In genomic region chr16:63005356-63005755, GRCh38 we compare ENCODE assay signal across 21 cellular contexts.
"Had no signal": no experiment of that assay in that cellular context is flagged by ENCODE, and none has a peak within 500 bp of the region (broad histone marks: within the 10 kb centered on the region; RNA-seq: fewer than 3 reads in every experiment).

No MANE protein-coding gene starts in this region.

- DNase-seq: activated CD4-positive, alpha-beta T cell treated with anti-CD3 and anti-CD28 coated beads for 1 hour; activated gamma-delta T cell treated with Interleukin-2 at 50 U/mL for 16 hours; activated T-cell treated with anti-CD3 and anti-CD28 coated beads, Interleukin-2, amount 50 U/mL, for 1 hour; anterior cingulate cortex; caudate nucleus; effector CD4-positive, alpha-beta T cell; heart left ventricle; islet precursor cell; left cardiac atrium; pancreas; psoas muscle; spleen; stimulated activated CD4-positive, alpha-beta T cell treated with anti-CD3 and anti-CD28 coated beads, Interleukin-4, amount 100 ng/mL, for 1 hour; stimulated activated naive CD4-positive, alpha-beta T cell treated with Interleukin-2 at 50 U/mL for 16 hours; upper lobe of left lung; WERI-Rb-1 had no signal

- H3K4me1 ChIP-seq: body of pancreas, heart left ventricle, pancreas, psoas muscle, right atrium auricular region, spleen, upper lobe of left lung had no signal

- H3K27ac ChIP-seq: body of pancreas, heart left ventricle, neutrophil, pancreas, psoas muscle, right atrium auricular region, spleen, thoracic aorta, upper lobe of left lung, WERI-Rb-1 had no signal

- H3K4me3 ChIP-seq: body of pancreas, heart left ventricle, pancreas, psoas muscle, right atrium auricular region, spleen, thoracic aorta, upper lobe of left lung had no signal

- ATAC-seq: body of pancreas; left cardiac atrium; natural killer cell treated with Interleukin-12 subunit alpha and Interleukin-12 subunit beta and Interleukin-15 and Interleukin-18, amount 100 ng/mL, for 72 hours; pancreas; psoas muscle had no signal

- H3K36me3 ChIP-seq: heart left ventricle, neutrophil, pancreas, right atrium auricular region, spleen, thoracic aorta, upper lobe of left lung, WERI-Rb-1 had no signal

- H3K9me3 ChIP-seq: neutrophil, pancreas, psoas muscle, thoracic aorta had no signal

- H3K27me3 ChIP-seq: body of pancreas, heart left ventricle, neutrophil, pancreas, right atrium auricular region, spleen, upper lobe of left lung had no signal
